16 cellular contexts compared by ENCODE assay signal in the genomic region with DNA sequence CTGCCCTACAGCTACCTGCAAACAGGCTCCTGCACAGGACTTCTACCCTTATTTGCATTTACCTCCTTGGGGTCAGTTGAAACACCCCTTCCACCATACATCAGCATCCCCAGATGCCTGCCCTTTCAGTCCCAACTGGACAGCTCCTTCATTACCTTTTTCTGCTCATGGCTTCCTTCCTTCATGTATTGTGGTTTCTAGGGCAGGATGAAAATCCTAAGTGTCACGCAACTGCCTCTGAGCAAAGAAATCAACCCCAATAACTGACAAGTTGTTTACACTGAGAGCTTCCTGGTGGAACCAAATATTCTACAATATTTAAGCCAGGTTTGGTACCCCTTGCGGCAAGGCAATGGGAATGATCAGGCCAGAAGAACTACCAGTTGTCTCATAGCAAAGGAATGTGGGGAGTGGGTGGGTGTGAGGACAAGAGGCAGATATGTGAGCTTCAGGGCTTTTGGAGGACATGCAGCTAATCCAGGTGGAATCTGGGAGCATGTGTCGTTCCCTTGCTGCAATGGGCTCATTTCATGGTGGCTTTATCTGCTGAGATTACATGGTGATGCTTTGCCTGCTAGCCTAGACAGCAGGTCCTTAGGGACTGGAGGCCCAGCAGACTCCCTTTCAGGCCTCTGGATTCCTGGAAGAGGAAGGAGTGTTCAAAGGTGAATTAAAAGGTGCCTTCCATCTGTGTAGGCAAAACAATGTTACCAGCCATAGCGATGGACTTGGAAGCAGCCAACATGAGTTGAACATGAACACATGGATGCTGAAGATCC. TPM values are rescaled to one million over a fixed set of nuclear protein-coding genes. Genes with fewer than 3 reads are reported as not detected.
DNase-seq lines count a peak whose midpoint lies in the region; ATAC-seq, FAIRE-seq and TF ChIP-seq lines count a peak whose summit lies in the region.
"Had no signal": no experiment of that assay in that cellular context is flagged by ENCODE, and none has a peak within 500 bp of the region (broad histone marks: within the 10 kb centered on the region; RNA-seq: fewer than 3 reads in every experiment).

No MANE protein-coding gene starts in this region.

- H3K36me3 Mint-ChIP-seq in activated CD4-positive, alpha-beta T cell treated with anti-CD3 and anti-CD28 coated beads, Interleukin-2, amount 10 ng/mL, durations not matched to agents 7 days and 5 days (ENCODE audit: low read depth): peaks cover 2% of the 10 kb centered on the region

- TF ChIP-seq CTCF in bronchial epithelial cell (IDR thresholded peaks at IDR 0.05; ENCODE audit: insufficient read depth, low read length, severe bottlenecking) (no peak), mucosa of descending colon (IDR thresholded peaks at IDR 0.05) (no peak)

- H3K9me3 Mint-ChIP-seq in activated CD4-positive, alpha-beta T cell treated with anti-CD3 and anti-CD28 coated beads, Interleukin-2, amount 10 ng/mL, durations not matched to agents 7 days and 5 days: no peaks in the 10 kb centered on the region
- H3K9me3 Mint-ChIP-seq: activated T-cell treated with anti-CD3 and anti-CD28 coated beads, Interleukin-2, amount 50 U/mL, for 72 hours; CD8-positive, alpha-beta T cell; nephron; stimulated activated naive CD8-positive, alpha-beta T cell treated with anti-CD3 and anti-CD28 coated beads, Interleukin-15, Interleukin-2, amounts not matched to agents 100 ng/mL and 50 ng/mL, for 24 hours had no signal

- CTCF ChIA-PET in activated CD4-positive, alpha-beta T cell treated with anti-CD3 and anti-CD28 coated beads, Interleukin-2, amount 10 ng/mL, durations not matched to agents 7 days and 5 days (lab: Charles Lee): interaction anchor here (0.9 to 1.4 kb wide), 4 partner anchors 15 to 143 kb away, joined by 3 to 6 read pairs (median 4); a partner anchor contains a TSS

- H3K4me3 ChIP-seq in bronchial epithelial cell (ENCODE audit: low read depth, low read length) (no peak overlapping the region), mucosa of descending colon (no peak overlapping the region)
- H3K4me3 ChIP-seq: right lobe of liver had no signal

- H3K27me3 ChIP-seq in bronchial epithelial cell (ENCODE audit: control insufficient read depth, insufficient read depth, low read length): no peaks in the 10 kb centered on the region
- H3K27me3 ChIP-seq: right lobe of liver had no signal

- FAIRE-seq in bronchial epithelial cell (lab: Jason Lieb, UNC): no peak
- FAIRE-seq: A204.1 had no signal

- H3K4me1 ChIP-seq in mucosa of descending colon (ENCODE audit: low read depth): no peaks in the 10 kb centered on the region
- H3K4me1 ChIP-seq: right lobe of liver had no signal

- POLR2A ChIA-PET in activated CD4-positive, alpha-beta T cell treated with anti-CD3 and anti-CD28 coated beads, Interleukin-2, amount 10 ng/mL, durations not matched to agents 7 days and 5 days (lab: Charles Lee): no interaction called here

- H3K4me3 Mint-ChIP-seq in activated CD4-positive, alpha-beta T cell treated with anti-CD3 and anti-CD28 coated beads, Interleukin-2, amount 10 ng/mL, durations not matched to agents 7 days and 5 days: no peak overlapping the region
- H3K4me3 Mint-ChIP-seq: activated T-cell treated with anti-CD3 and anti-CD28 coated beads, Interleukin-2, amount 50 U/mL, for 72 hours; CD8-positive, alpha-beta T cell; nephron; stimulated activated naive CD8-positive, alpha-beta T cell treated with anti-CD3 and anti-CD28 coated beads, Interleukin-15, Interleukin-2, amounts not matched to agents 100 ng/mL and 50 ng/mL, for 24 hours had no signal

- peak overlapping the region; percentile 66 for H3K27ac Mint-ChIP-seq in activated CD4-positive, alpha-beta T cell treated with anti-CD3 and anti-CD28 coated beads, Interleukin-2, amount 10 ng/mL, durations not matched to agents 7 days and 5 days
- H3K27ac Mint-ChIP-seq: activated T-cell treated with anti-CD3 and anti-CD28 coated beads, Interleukin-2, amount 50 U/mL, for 72 hours; CD8-positive, alpha-beta T cell; stimulated activated naive CD8-positive, alpha-beta T cell treated with anti-CD3 and anti-CD28 coated beads, Interleukin-15, Interleukin-2, amounts not matched to agents 100 ng/mL and 50 ng/mL, for 24 hours had no signal

- no peaks in the 10 kb centered on the region for H3K9me3 ChIP-seq in mucosa of descending colon
- H3K9me3 ChIP-seq: right lobe of liver had no signal

- ATAC-seq in mucosa of descending colon: no peak
- ATAC-seq: activated T-cell treated with anti-CD3 and anti-CD28 coated beads, Interleukin-2, amount 50 U/mL, for 72 hours; CD8-positive, alpha-beta T cell; esophagus mucosa; right lobe of liver had no signal

- no peak for DNase-seq in activated CD4-positive, alpha-beta T cell treated with anti-CD3 and anti-CD28 coated beads, Interleukin-2, amount 10 ng/mL, durations not matched to agents 7 days and 5 days
- DNase-seq in activated CD4-positive, alpha-beta T cell treated with anti-CD3 and anti-CD28 coated beads for 1 hour: no peak
- DNase-seq in KBM-7 (peak; percentile 54), bronchial epithelial cell (ENCODE audit: low read depth) (peak; percentile 15), renal cortical epithelial cell (ENCODE audit: low read depth) (peak; percentile 36), NCI-H146 treated with DMSO at 0.1 percent for 48 hours (lab: John Stamatoyannopoulos, UW; ENCODE audit: unreplicated experiment) (no peak), HCEC 1CT (no peak), mucosa of descending colon (no peak)
- DNase-seq: activated T-cell treated with anti-CD3 and anti-CD28 coated beads, Interleukin-2, amount 50 U/mL, for 72 hours; amygdala; CD8-positive, alpha-beta T cell had no signal

- no peaks in the 10 kb centered on the region for H3K36me3 ChIP-seq in bronchial epithelial cell (ENCODE audit: control insufficient read depth, insufficient read depth, low read length)
- H3K36me3 ChIP-seq in mucosa of descending colon (ENCODE audit: low read depth): no peaks in the 10 kb centered on the region
- H3K36me3 ChIP-seq: right lobe of liver had no signal

- peaks cover 22% of the 10 kb centered on the region for H3K4me1 Mint-ChIP-seq in activated CD4-positive, alpha-beta T cell treated with anti-CD3 and anti-CD28 coated beads, Interleukin-2, amount 10 ng/mL, durations not matched to agents 7 days and 5 days

- in situ Hi-C loops in KBM-7 (cut with MboI; ENCODE audit: low pct_unique_long_range_greater_than_20kb, low sequenced_read_pairs): no loop called here

- intact Hi-C loops in mucosa of descending colon (cut with DNase I, micrococcal nuclease): no loop called here

- H3K27me3 Mint-ChIP-seq in activated CD4-positive, alpha-beta T cell treated with anti-CD3 and anti-CD28 coated beads, Interleukin-2, amount 10 ng/mL, durations not matched to agents 7 days and 5 days: no peaks in the 10 kb centered on the region
- H3K27me3 Mint-ChIP-seq: stimulated activated naive CD8-positive, alpha-beta T cell treated with anti-CD3 and anti-CD28 coated beads, Interleukin-15, Interleukin-2, amounts not matched to agents 100 ng/mL and 50 ng/mL, for 24 hours had no signal

RNA-seq across cellular contexts. Expression of a gene that starts 34.9 kb away (rescaled TPM):
- 10 to 100 TPM; 19.6 to 20.7 TPM for total RNA-seq in activated CD4-positive, alpha-beta T cell treated with anti-CD3 and anti-CD28 coated beads, Interleukin-2, amount 10 ng/mL, durations not matched to agents 7 days and 5 days
- 13.2 and 14.8 TPM in 2 replicates for total RNA-seq in bronchial epithelial cell
- 8.7 TPM in 2 replicates for total RNA-seq in renal cortical epithelial cell
- total RNA-seq in mucosa of descending colon: 10 to 100 TPM; 12.4 to 18.9 (median 18.2) TPM

Comparison
In these comparisons a context has a peak if more than half of its experiments do, and no peak if none do; other contexts are left out.
1. DNase-seq: peak in KBM-7 (single experiment), bronchial epithelial cell (single experiment) and renal cortical epithelial cell (single experiment); none in activated CD4-positive, alpha-beta T cell treated with anti-CD3 and anti-CD28 coated beads, Interleukin-2, amount 10 ng/mL, durations not matched to agents 7 days and 5 days (single experiment), activated CD4-positive, alpha-beta T cell treated with anti-CD3 and anti-CD28 coated beads for 1 hour (single experiment), NCI-H146 treated with DMSO at 0.1 percent for 48 hours (single experiment), HCEC 1CT (single experiment) and mucosa of descending colon (0 of 3).